Comparison of ENCODE assay signal across 30 cellular contexts in the genomic region with DNA sequence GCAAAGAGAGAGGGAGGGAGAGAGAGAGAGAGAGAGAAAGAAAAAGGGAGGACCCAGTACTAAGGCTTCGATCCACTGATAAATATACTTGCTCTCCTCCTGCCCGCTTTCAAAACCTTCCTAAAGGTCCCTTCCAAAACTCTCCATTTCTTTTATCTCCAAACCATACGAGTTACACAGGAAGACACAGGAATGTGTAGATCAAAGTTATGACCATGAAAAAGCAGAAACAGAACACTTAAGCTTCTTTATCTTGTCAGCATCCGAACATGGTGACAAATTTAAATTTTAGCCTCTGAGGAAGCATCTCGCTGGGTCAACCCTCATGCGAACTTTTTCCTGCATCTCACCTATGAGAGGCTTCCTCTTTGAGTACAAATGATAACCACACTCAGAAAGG.
"Had no signal": no experiment of that assay in that cellular context is flagged by ENCODE, and none has a peak within 500 bp of the region (broad histone marks: within the 10 kb centered on the region; RNA-seq: fewer than 3 reads in every experiment).

No MANE protein-coding gene starts in this region.

- H3K4me3 Mint-ChIP-seq: natural killer cell; nephron; neural progenitor cell; stimulated activated memory B cell treated with anti-CD40 and anti-IgM and Interleukin-4, amounts not matched to agents 10 μg/mL and 1 μg/mL and 100 μg/mL, for 72 hours; stimulated activated naive CD8-positive, alpha-beta T cell treated with anti-CD3 and anti-CD28 coated beads, Interleukin-15, amount 100 ng/mL, for 72 hours; type B pancreatic cell had no signal

- H3K27me3 Mint-ChIP-seq: progenitor cell of endocrine pancreas; stimulated activated naive CD8-positive, alpha-beta T cell treated with anti-CD3 and anti-CD28 coated beads, Interleukin-15, amount 100 ng/mL, for 72 hours; type B pancreatic cell had no signal

- H3K9me3 ChIP-seq: ovary, psoas muscle, right lobe of liver, spleen, suprapubic skin, testis, tibial artery, transverse colon, upper lobe of right lung, uterus had no signal

- H3K27ac Mint-ChIP-seq: natural killer cell; nephron; neural progenitor cell; stimulated activated memory B cell treated with anti-CD40 and anti-IgM and Interleukin-4, amounts not matched to agents 10 μg/mL and 1 μg/mL and 100 μg/mL, for 72 hours; type B pancreatic cell had no signal

- ATAC-seq: natural killer cell; psoas muscle; right cardiac atrium; right lobe of liver; stimulated activated memory B cell treated with anti-CD40 and anti-IgM and Interleukin-4, amounts not matched to agents 10 μg/mL and 1 μg/mL and 100 μg/mL, for 72 hours; stimulated activated naive CD8-positive, alpha-beta T cell treated with anti-CD3 and anti-CD28 coated beads, Interleukin-15, amount 100 ng/mL, for 72 hours; stimulated activated naive CD8-positive, alpha-beta T cell treated with anti-CD3 and anti-CD28 coated beads, Interleukin-15, Interleukin-2, amounts not matched to agents 100 U/mL and 50 U/mL, for 24 hours; upper lobe of right lung had no signal

- DNase-seq: natural killer cell; occipital lobe; ovary; posterior cingulate gyrus; psoas muscle; right cardiac atrium; right lobe of liver; spleen; stimulated activated CD4-positive, alpha-beta T cell treated with anti-CD3 and anti-CD28 coated beads, Interleukin-12 subunit alpha, Interleukin-12 subunit beta, amount 100 ng/mL, for 4 hours; stimulated activated CD4-positive, alpha-beta T cell treated with anti-CD3 and anti-CD28 coated beads, Interleukin-1b, Interleukin-23, amount 100 ng/mL, for 48 hours; stimulated activated CD4-positive, alpha-beta T cell treated with anti-CD3 and anti-CD28 coated beads, Interleukin-4, amount 100 ng/mL, for 1 hour; stimulated activated CD4-positive, alpha-beta T cell treated with anti-CD3 and anti-CD28 coated beads, Interleukin-4, amount 100 ng/mL, for 4 hours; stimulated activated CD8-positive, alpha-beta memory T cell treated with anti-CD3 and anti-CD28 coated beads, Interleukin-4, amount 100 ng/mL, for 48 hours; stimulated activated naive CD4-positive, alpha-beta T cell; stimulated activated naive CD8-positive, alpha-beta T cell treated with anti-CD3 and anti-CD28 coated beads, Interleukin-15, amount 100 ng/mL, for 72 hours; stimulated activated naive CD8-positive, alpha-beta T cell treated with anti-CD3 and anti-CD28 coated beads, Interleukin-15, Interleukin-2, amounts not matched to agents 100 U/mL and 50 U/mL, for 24 hours; substantia nigra; testis; tibial artery; transverse colon; upper lobe of right lung; uterus had no signal

- H3K9me3 Mint-ChIP-seq: natural killer cell; nephron; stimulated activated naive CD8-positive, alpha-beta T cell treated with anti-CD3 and anti-CD28 coated beads, Interleukin-15, amount 100 ng/mL, for 72 hours; type B pancreatic cell had no signal

- H3K4me1 Mint-ChIP-seq: nephron; stimulated activated memory B cell treated with anti-CD40 and anti-IgM and Interleukin-4, amounts not matched to agents 10 μg/mL and 1 μg/mL and 100 μg/mL, for 72 hours; stimulated activated naive CD8-positive, alpha-beta T cell treated with anti-CD3 and anti-CD28 coated beads, Interleukin-15, amount 100 ng/mL, for 72 hours had no signal

- H3K36me3 Mint-ChIP-seq: natural killer cell; neural progenitor cell; stimulated activated memory B cell treated with anti-CD40 and anti-IgM and Interleukin-4, amounts not matched to agents 10 μg/mL and 1 μg/mL and 100 μg/mL, for 72 hours had no signal

- H3K27me3 ChIP-seq: neural progenitor cell, ovary, right lobe of liver, spleen, suprapubic skin, testis, tibial artery, transverse colon, upper lobe of right lung, uterus had no signal

- H3K27ac ChIP-seq: neural progenitor cell, ovary, parathyroid adenoma, psoas muscle, right lobe of liver, skin epidermis, spleen, suprapubic skin, testis, tibial artery, transverse colon, upper lobe of right lung, uterus had no signal
